Comparison of ENCODE assay signal across 8 cellular contexts in genomic region chr9:137029058-137029922, GRCh38. TPM values are rescaled to one million over a fixed set of nuclear protein-coding genes. Genes with fewer than 3 reads are reported as not detected.
DNase-seq lines count a peak whose midpoint lies in the region; ATAC-seq, FAIRE-seq and TF ChIP-seq lines count a peak whose summit lies in the region.

No MANE protein-coding gene starts in this region.

- H3K4me3 ChIP-seq in AG04449 (ENCODE audit: low read depth, low read length) (no peak overlapping the region; the same call in 1 of the 2 replicates), liver (ENCODE audit: low read depth in 1 of 3, low read length in 3 of 3) (peak overlapping the region in 1 of 3 donors; percentile 72)

- peak; percentile 95 for FAIRE-seq in GM18507 (lab: Jason Lieb, UNC)

- no peaks in the 10 kb centered on the region for H3K27me3 ChIP-seq in liver (ENCODE audit: control insufficient read depth in 4 of 4, insufficient read depth in 4 of 4, low read length in 3 of 4)

- H3K36me3 ChIP-seq in liver (ENCODE audit: control insufficient read depth in 4 of 4, insufficient read depth in 3 of 4, low read depth in 1 of 4, low read length in 3 of 4), result no peaks in the 10 kb centered on the region

- ATAC-seq in GM18505 (IDR thresholded peaks at IDR 0.05; ENCODE audit: unreplicated experiment), result no peak

- no peak overlapping the region for H3K9ac ChIP-seq in liver (ENCODE audit: low read depth in 1 of 2, low read length in 2 of 2)

- H3K4me1 ChIP-seq in liver (ENCODE audit: control insufficient read depth in 4 of 4, insufficient read depth in 4 of 4, low read length in 3 of 4), result peaks cover 28 to 52% (median 35%) of the 10 kb centered on the region in 4 donors

- 31% methylated on average over 19 of the region's 19 CpGs for WGBS in liver

- CTCF ChIA-PET in AG04449 (lab: Yijun Ruan, JAX), result interaction anchor here (0.5 to 14.2 kb wide), 63 partner anchors 8 to 302 kb away, joined by 3 to 310 read pairs (median 5); partner anchors contain the start of genes AJM1, C8G, CLIC3 and CYSRT1

- DNase-seq in AG04449 (ENCODE audit: low read depth, low spot score) (no peak), GM18507 (ENCODE audit: extremely low spot score, insufficient read length, low read depth) (peak; percentile 44), NCI-H1092 (lab: John Stamatoyannopoulos, UW) (peak; percentile 29)
- peak; percentile 86 for DNase-seq in activated CD4-positive, CD25-positive, alpha-beta regulatory T cell treated with anti-CD3 and anti-CD28 coated beads, Interleukin-2, amount 50 U/mL, for 72 hours
- peak; percentile 75 for DNase-seq in stimulated activated CD4-positive, alpha-beta T cell treated with anti-CD3 and anti-CD28 coated beads, Interleukin-4, amount 100 ng/mL, for 1 hour

- peak; percentile 97 for TF ChIP-seq CTCF in AG04449 (IDR thresholded peaks at IDR 0.05; ENCODE audit: insufficient read depth, low read length, missing control alignments)
- TF ChIP-seq CTCF in liver (IDR thresholded peaks at IDR 0.05; ENCODE audit: low read depth, low read length, missing input control), result peak; percentile 80

- H3K27ac ChIP-seq in cingulate gyrus (ENCODE audit: low read depth, low read length), result peak overlapping the region; percentile 95
- H3K27ac ChIP-seq in liver (ENCODE audit: low read depth in 1 of 2, low read length in 2 of 2), result peak overlapping the region; percentile 25 to 53

- TF ChIP-seq RAD21 in liver (IDR thresholded peaks at IDR 0.05), result peak; percentile 41 to 77

- no peaks in the 10 kb centered on the region for H3K9me3 ChIP-seq in liver (ENCODE audit: control insufficient read depth in 4 of 4, low read length in 3 of 4)

- TF ChIP-seq POLR2A in GM18505 (IDR thresholded peaks at IDR 0.05; ENCODE audit: borderline replicate concordance, extremely low read depth, insufficient read depth, insufficient read length), result no peak

- POLR2A ChIA-PET in AG04449 (lab: Yijun Ruan, JAX), result interaction anchor here (0.7 to 1.6 kb wide), 2 partner anchors 41 to 212 kb away, joined by 4 read pairs; partner anchors contain the start of genes SAPCD2 and TUBB4B

TF ChIP-seq in liver, 16 proteins besides CTCF, POLR2A, EP300 and RAD21:
- TF ChIP-seq FOXA1 (IDR thresholded peaks at IDR 0.05), result no peak
- no peak for TF ChIP-seq RXRA (IDR thresholded peaks at IDR 0.05)
- peak; percentile 9 for TF ChIP-seq SP1 (IDR thresholded peaks at IDR 0.05)
- TF ChIP-seq NR2F2 (IDR thresholded peaks at IDR 0.05), result peak; percentile 60
- TF ChIP-seq FOXA2 (IDR thresholded peaks at IDR 0.05), result no peak
- TF ChIP-seq ZBTB33 (IDR thresholded peaks at IDR 0.05), result no peak
TF ChIP-seq in liver: peak in this region for 2.

RNA-seq across cellular contexts. Expression of gene ABCA2, which starts 1.3 kb away (rescaled TPM):
- total RNA-seq in liver, result 10 to 100 TPM in 1 of 2 donors, 1 to 10 TPM in 1; 2.9 to 15.2 TPM
- 10 to 100 TPM in 1 of 2 donors, 1 to 10 TPM in 1; 9.5 to 15.1 TPM for polyA plus RNA-seq in liver

RNA-seq across cellular contexts. Expression of gene FUT7, which starts 2.6 kb away (rescaled TPM):
- under 1 TPM; 0.37 to 0.67 TPM for total RNA-seq in liver
- polyA plus RNA-seq in liver, result under 1 TPM in 1 of 2 donors, not detected in 1; 0.14 TPM

RNA-seq across cellular contexts. Expression of gene NPDC1, which starts 16.7 kb away (rescaled TPM):
- 1 to 10 TPM; 2.7 to 5.6 TPM for total RNA-seq in liver
- 10 to 100 TPM in 1 of 2 donors, 1 to 10 TPM in 1; 9.0 to 14.5 TPM for polyA plus RNA-seq in liver

RNA-seq across cellular contexts. Expression of gene ENTPD2, which starts 24.6 kb away (rescaled TPM):
- total RNA-seq in liver, result under 1 TPM; 0.09 to 0.25 TPM
- polyA plus RNA-seq in liver, result under 1 TPM; 0.17 to 0.40 TPM

RNA-seq across cellular contexts. Expression of gene CLIC3, which starts 32.9 kb away (rescaled TPM):
- total RNA-seq in liver, result under 1 TPM; 0.33 to 0.42 TPM
- under 1 TPM; 0.38 to 0.83 TPM for polyA plus RNA-seq in liver
